In the genomic region with DNA sequence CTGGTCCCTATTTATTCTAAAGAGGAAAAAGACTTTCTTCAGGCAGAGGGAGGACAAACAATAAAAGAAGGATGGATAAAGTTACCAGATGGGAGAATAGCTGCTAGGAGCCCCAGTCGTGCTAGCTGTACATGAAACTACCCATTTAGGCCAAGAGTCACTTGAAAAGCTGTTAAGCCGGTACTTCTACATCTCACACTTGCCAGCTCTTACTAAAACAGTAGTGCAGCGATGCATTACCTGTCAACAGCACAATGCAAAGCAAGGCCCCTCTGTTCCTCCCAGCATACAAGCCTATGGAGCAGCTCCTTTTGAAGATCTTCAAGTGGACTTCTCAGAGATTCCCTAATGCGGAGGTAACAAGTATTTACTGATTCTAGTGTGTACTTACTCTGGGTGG, we compare ENCODE assay signal across 28 cellular contexts.
A peak's percentile ranks its signal among the peaks of the same experiment; 100 is the strongest.
DNase-seq lines count a peak whose midpoint lies in the region; ATAC-seq, FAIRE-seq and TF ChIP-seq lines count a peak whose summit lies in the region.
"Had no signal": no experiment of that assay in that cellular context is flagged by ENCODE, and none has a peak within 500 bp of the region (broad histone marks: within the 10 kb centered on the region; RNA-seq: fewer than 3 reads in every experiment).

No MANE protein-coding gene starts in this region.

- no peak overlapping the region for H3K4me3 ChIP-seq in bronchial epithelial cell (ENCODE audit: low read depth, low read length)
- H3K4me3 ChIP-seq: mucosa of descending colon had no signal

- no peak overlapping the region for H3K27ac Mint-ChIP-seq in activated CD4-positive, alpha-beta memory T cell treated with anti-CD3 and anti-CD28 coated beads, Interleukin-2, amount 10 ng/mL, durations not matched to agents 7 days and 5 days
- H3K27ac Mint-ChIP-seq: activated naive CD4-positive, alpha-beta T cell treated with anti-CD3 and anti-CD28 coated beads, Interleukin-2, amount 10 ng/mL, durations not matched to agents 7 days and 5 days; B cell; IgD-negative memory B cell; stimulated activated naive CD8-positive, alpha-beta T cell treated with anti-CD3 and anti-CD28 coated beads, Interleukin-15, Interleukin-2, amounts not matched to agents 100 ng/mL and 50 ng/mL, for 24 hours; type B pancreatic cell; WTC11 had no signal

- H3K4me3 Mint-ChIP-seq in activated CD4-positive, alpha-beta memory T cell treated with anti-CD3 and anti-CD28 coated beads, Interleukin-2, amount 10 ng/mL, durations not matched to agents 7 days and 5 days, result no peak overlapping the region
- H3K4me3 Mint-ChIP-seq: activated naive CD4-positive, alpha-beta T cell treated with anti-CD3 and anti-CD28 coated beads, Interleukin-2, amount 10 ng/mL, durations not matched to agents 7 days and 5 days; activated T-cell treated with anti-CD3 and anti-CD28 coated beads, Interleukin-2, amount 50 U/mL, for 4 hours; B cell; IgD-negative memory B cell; stimulated activated naive CD8-positive, alpha-beta T cell treated with anti-CD3 and anti-CD28 coated beads, Interleukin-15, Interleukin-2, amounts not matched to agents 100 ng/mL and 50 ng/mL, for 24 hours; type B pancreatic cell; WTC11 had no signal

- no peaks in the 10 kb centered on the region for H3K36me3 ChIP-seq in bronchial epithelial cell (ENCODE audit: control insufficient read depth, insufficient read depth, low read length)

- CTCF ChIA-PET in activated CD4-positive, alpha-beta memory T cell treated with anti-CD3 and anti-CD28 coated beads, Interleukin-2, amount 10 ng/mL, durations not matched to agents 7 days and 5 days (lab: Charles Lee), result no interaction called here

- no peak for ATAC-seq in GM19395 (IDR thresholded peaks at IDR 0.05; ENCODE audit: unreplicated experiment)
- ATAC-seq: activated T-cell treated with anti-CD3 and anti-CD28 coated beads, Interleukin-2, amount 50 U/mL, for 4 hours; HCT116; left ventricle myocardium superior; mucosa of descending colon; Panc1; WTC11 had no signal

- H3K4me1 Mint-ChIP-seq in activated CD4-positive, alpha-beta memory T cell treated with anti-CD3 and anti-CD28 coated beads, Interleukin-2, amount 10 ng/mL, durations not matched to agents 7 days and 5 days, result no peaks in the 10 kb centered on the region
- H3K4me1 Mint-ChIP-seq: activated naive CD4-positive, alpha-beta T cell treated with anti-CD3 and anti-CD28 coated beads, Interleukin-2, amount 10 ng/mL, durations not matched to agents 7 days and 5 days; B cell; IgD-negative memory B cell; WTC11 had no signal

- peaks cover 17% of the 10 kb centered on the region for H3K9me3 Mint-ChIP-seq in activated CD4-positive, alpha-beta memory T cell treated with anti-CD3 and anti-CD28 coated beads, Interleukin-2, amount 10 ng/mL, durations not matched to agents 7 days and 5 days
- H3K9me3 Mint-ChIP-seq: stimulated activated naive CD8-positive, alpha-beta T cell treated with anti-CD3 and anti-CD28 coated beads, Interleukin-15, Interleukin-2, amounts not matched to agents 100 ng/mL and 50 ng/mL, for 24 hours had no signal

- POLR2A ChIA-PET in activated CD4-positive, alpha-beta memory T cell treated with anti-CD3 and anti-CD28 coated beads, Interleukin-2, amount 10 ng/mL, durations not matched to agents 7 days and 5 days (lab: Charles Lee), result no interaction called here

- H3K27me3 ChIP-seq in bronchial epithelial cell (ENCODE audit: control insufficient read depth, insufficient read depth, low read length), result no peaks in the 10 kb centered on the region

- H3K36me3 Mint-ChIP-seq in activated CD4-positive, alpha-beta memory T cell treated with anti-CD3 and anti-CD28 coated beads, Interleukin-2, amount 10 ng/mL, durations not matched to agents 7 days and 5 days (ENCODE audit: low read depth), result no peaks in the 10 kb centered on the region
- H3K36me3 Mint-ChIP-seq: activated naive CD4-positive, alpha-beta T cell treated with anti-CD3 and anti-CD28 coated beads, Interleukin-2, amount 10 ng/mL, durations not matched to agents 7 days and 5 days; type B pancreatic cell; WTC11 had no signal

- FAIRE-seq in bronchial epithelial cell (lab: Jason Lieb, UNC), result no peak
- FAIRE-seq: astrocyte, GM12891, small intestine had no signal

- TF ChIP-seq CTCF in bronchial epithelial cell (IDR thresholded peaks at IDR 0.05; ENCODE audit: insufficient read depth, low read length, severe bottlenecking), result no peak

- H3K27me3 Mint-ChIP-seq in activated CD4-positive, alpha-beta memory T cell treated with anti-CD3 and anti-CD28 coated beads, Interleukin-2, amount 10 ng/mL, durations not matched to agents 7 days and 5 days, result no peaks in the 10 kb centered on the region
- H3K27me3 Mint-ChIP-seq: activated naive CD4-positive, alpha-beta T cell treated with anti-CD3 and anti-CD28 coated beads, Interleukin-2, amount 10 ng/mL, durations not matched to agents 7 days and 5 days; B cell; IgD-negative memory B cell; stimulated activated naive CD8-positive, alpha-beta T cell treated with anti-CD3 and anti-CD28 coated beads, Interleukin-15, Interleukin-2, amounts not matched to agents 100 ng/mL and 50 ng/mL, for 24 hours; type B pancreatic cell had no signal

- DNase-seq in DMS153 (lab: John Stamatoyannopoulos, UW) (peak; percentile 45), NCI-H128 (lab: John Stamatoyannopoulos, UW; ENCODE audit: unreplicated experiment) (peak; percentile 87), NCI-H510A (lab: John Stamatoyannopoulos, UW) (peak; percentile 74), bronchial epithelial cell (ENCODE audit: low read depth) (peak; percentile 24), C1 segment of cervical spinal cord (lab: John Stamatoyannopoulos, UW) (no peak), HPDE6-E6E7 (ENCODE audit: extremely low spot score) (no peak)
- no peak for DNase-seq in activated CD4-positive, alpha-beta memory T cell treated with anti-CD3 and anti-CD28 coated beads, Interleukin-2, amount 10 ng/mL, durations not matched to agents 7 days and 5 days
- DNase-seq: activated naive CD4-positive, alpha-beta T cell treated with anti-CD3 and anti-CD28 coated beads, Interleukin-2, amount 10 ng/mL, durations not matched to agents 7 days and 5 days; activated T-cell treated with anti-CD3 and anti-CD28 coated beads, Interleukin-2, amount 50 U/mL, for 4 hours; cerebellar nuclear complex; effector memory CD4-positive, alpha-beta T cell; GDM1; left ventricle myocardium superior; mucosa of descending colon; MV-4-11; NCI-H446; small intestine; stimulated activated CD4-positive, alpha-beta T cell treated with anti-CD3 and anti-CD28 coated beads, Interleukin-2, amount 100 ng/mL, for 48 hours had no signal

Comparison
In these comparisons a context has a peak if more than half of its experiments do, and no peak if none do; other contexts are left out.
1. DNase-seq: peak in DMS153 (single experiment), NCI-H128 (single experiment), NCI-H510A (single experiment) and bronchial epithelial cell (single experiment); none in activated CD4-positive, alpha-beta memory T cell treated with anti-CD3 and anti-CD28 coated beads, Interleukin-2, amount 10 ng/mL, durations not matched to agents 7 days and 5 days (single experiment), C1 segment of cervical spinal cord (0 of 14) and HPDE6-E6E7 (single experiment).